Comparison of ENCODE assay signal across 26 cellular contexts in the genomic region with DNA sequence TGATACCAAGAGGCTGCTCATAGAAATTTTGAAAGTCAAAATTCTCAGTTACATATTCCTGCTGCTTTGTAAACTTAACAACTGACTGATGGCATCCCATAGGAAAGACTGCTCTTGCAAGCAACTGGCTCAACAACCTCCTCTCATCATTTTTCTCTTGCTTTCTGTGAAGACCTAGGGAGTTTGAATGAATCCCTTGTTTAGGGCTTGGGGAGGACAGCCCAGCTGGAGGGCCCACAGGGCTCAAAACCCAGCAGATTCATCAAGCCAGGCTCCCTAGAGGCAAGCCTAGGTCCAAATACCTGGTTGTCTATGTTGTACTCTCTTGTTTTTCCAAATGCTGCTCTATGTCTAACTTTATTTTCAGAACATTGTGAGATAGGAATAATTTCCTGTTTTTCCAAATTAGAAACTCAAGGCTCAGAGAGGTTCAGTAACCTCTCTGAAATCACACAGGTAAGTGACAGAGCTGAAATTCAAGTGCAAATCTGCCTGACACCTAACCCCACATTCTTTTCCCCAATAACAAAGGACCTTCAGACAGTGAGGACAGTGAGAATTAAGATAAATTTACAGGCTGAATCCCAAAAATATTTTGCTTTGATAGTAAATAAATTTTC.
DNase-seq lines count a peak whose midpoint lies in the region; ATAC-seq, FAIRE-seq and TF ChIP-seq lines count a peak whose summit lies in the region.
"Had no signal": no experiment of that assay in that cellular context is flagged by ENCODE, and none has a peak within 500 bp of the region (broad histone marks: within the 10 kb centered on the region; RNA-seq: fewer than 3 reads in every experiment).

No MANE protein-coding gene starts in this region.

- H3K4me3 Mint-ChIP-seq in endothelial cell (ENCODE audit: unreplicated experiment), result no peak overlapping the region
- H3K4me3 Mint-ChIP-seq: activated CD4-positive, alpha-beta T cell treated with anti-CD3 and anti-CD28 coated beads, Interleukin-2, amount 10 ng/mL, durations not matched to agents 7 days and 5 days; activated CD8-positive, alpha-beta memory T cell treated with anti-CD3 and anti-CD28 coated beads, Interleukin-2, amount 10 ng/mL, durations not matched to agents 7 days and 5 days; activated naive CD4-positive, alpha-beta T cell treated with anti-CD3 and anti-CD28 coated beads for 36 hours; neural crest cell; WTC11 had no signal

- FAIRE-seq in keratinocyte (lab: Jason Lieb, UNC) (no peak), RCC 7860 (lab: Jason Lieb, UNC) (no peak), frontal cortex (lab: Jason Lieb, UNC) (no peak)

- no peaks in the 10 kb centered on the region for H3K27me3 ChIP-seq in AG04450 (ENCODE audit: control insufficient read depth, insufficient read depth, low read length)
- H3K27me3 ChIP-seq in keratinocyte (ENCODE audit: control insufficient read depth, extremely low read depth, insufficient read depth, low read length), result no peaks in the 10 kb centered on the region
- H3K27me3 ChIP-seq: colonic mucosa, transverse colon had no signal

- TF ChIP-seq CTCF in AG04450 (IDR thresholded peaks at IDR 0.05; ENCODE audit: low read depth, low read length) (no peak), endothelial cell (IDR thresholded peaks at IDR 0.05; ENCODE audit: unreplicated experiment) (no peak), keratinocyte (optimal IDR thresholded peaks at IDR 0.05 in 1 of 3, IDR thresholded peaks at IDR 0.05 in 1 of 3, conservative IDR thresholded peaks at IDR 0.05 in 1 of 3; ENCODE audit: extremely low read depth in 1 of 3, insufficient read depth in 2 of 3, low read length in 3 of 3) (no peak)

- H3K36me3 Mint-ChIP-seq in endothelial cell (ENCODE audit: low read depth, unreplicated experiment), result no peaks in the 10 kb centered on the region
- H3K36me3 Mint-ChIP-seq: activated CD8-positive, alpha-beta memory T cell treated with anti-CD3 and anti-CD28 coated beads, Interleukin-2, amount 10 ng/mL, durations not matched to agents 7 days and 5 days had no signal

- H4K20me1 ChIP-seq in keratinocyte (ENCODE audit: control insufficient read depth, extremely low read depth, insufficient read depth, low read length), result no peaks in the 10 kb centered on the region

- H3K27ac ChIP-seq in AG04450 (ENCODE audit: low read depth, low read length) (peak overlapping the region; percentile 88), keratinocyte (ENCODE audit: control insufficient read depth, insufficient read depth, low read length) (peak overlapping the region; percentile 95)
- H3K27ac ChIP-seq: lower lobe of right lung, transverse colon had no signal

- H3K9ac ChIP-seq in keratinocyte (ENCODE audit: control insufficient read depth, extremely low read depth, insufficient read depth, low read length), result peak overlapping the region; percentile 71

- no peaks in the 10 kb centered on the region for H3K79me2 ChIP-seq in keratinocyte (ENCODE audit: control insufficient read depth, insufficient read depth, low read length)

- no peaks in the 10 kb centered on the region for H3K9me1 ChIP-seq in keratinocyte (ENCODE audit: control insufficient read depth, extremely low read depth, insufficient read depth, low read length)

- peaks cover 30% of the 10 kb centered on the region for H3K4me1 Mint-ChIP-seq in endothelial cell (ENCODE audit: unreplicated experiment)
- H3K4me1 Mint-ChIP-seq: activated CD4-positive, alpha-beta T cell treated with anti-CD3 and anti-CD28 coated beads, Interleukin-2, amount 10 ng/mL, durations not matched to agents 7 days and 5 days; activated CD8-positive, alpha-beta memory T cell treated with anti-CD3 and anti-CD28 coated beads, Interleukin-2, amount 10 ng/mL, durations not matched to agents 7 days and 5 days had no signal

- dilution Hi-C loops in keratinocyte (cut with MboI; ENCODE audit: extremely low pct_ligation_motif_present, low sequenced_read_pairs), result no loop called here

- DNase-seq in AG04450 (ENCODE audit: low read depth, low spot score) (no peak), RPMI7951 (ENCODE audit: low read depth) (peak; percentile 40), endothelial cell (ENCODE audit: low spot score) (no peak), keratinocyte (ENCODE audit: low read depth, low spot score) (no peak), RCC 7860 (ENCODE audit: low spot score) (no peak), frontal cortex (ENCODE audit: low spot score in 2 of 2) (no peak)
- DNase-seq: activated CD4-positive, alpha-beta T cell treated with anti-CD3 and anti-CD28 coated beads, Interleukin-2, amount 10 ng/mL, durations not matched to agents 7 days and 5 days; activated CD8-positive, alpha-beta memory T cell treated with anti-CD3 and anti-CD28 coated beads, Interleukin-2, amount 10 ng/mL, durations not matched to agents 7 days and 5 days; activated naive CD4-positive, alpha-beta T cell treated with anti-CD3 and anti-CD28 coated beads for 36 hours; activated T-cell treated with anti-CD3 and anti-CD28 coated beads, Interleukin-2, amount 50 U/mL, for 48 hours; effector memory CD4-positive, alpha-beta T cell; GOT3; head of caudate nucleus; lower lobe of right lung; NCI-H2029; NCI-H774; posterior cingulate gyrus; right cardiac atrium; stimulated activated CD4-positive, alpha-beta T cell treated with anti-CD3 and anti-CD28 coated beads, Interleukin-12 subunit alpha, Interleukin-12 subunit beta, amount 100 ng/mL, for 4 hours; stimulated activated CD4-positive, alpha-beta T cell treated with anti-CD3 and anti-CD28 coated beads, Interleukin-4, amount 100 ng/mL, for 1 hour; transverse colon had no signal

- peaks cover 3% of the 10 kb centered on the region; the same call in 1 of the 2 replicates for H3K9me3 ChIP-seq in AG04450 (ENCODE audit: control insufficient read depth, insufficient read depth, low read length)
- H3K9me3 ChIP-seq in keratinocyte (ENCODE audit: control insufficient read depth, low read depth, low read length), result peaks cover 7% of the 10 kb centered on the region
- H3K9me3 ChIP-seq: colonic mucosa, lower lobe of right lung had no signal

- H3K4me3 ChIP-seq in AG04450 (ENCODE audit: low read depth, low read length) (no peak overlapping the region), keratinocyte (ENCODE audit: control insufficient read depth in 2 of 3, extremely low read depth in 1 of 3, insufficient read depth in 2 of 3, low read depth in 1 of 3, low read length in 3 of 3) (no peak overlapping the region)
- H3K4me3 ChIP-seq: colonic mucosa, lower lobe of right lung, transverse colon had no signal

- peaks cover 2% of the 10 kb centered on the region for H3K27me3 Mint-ChIP-seq in endothelial cell (ENCODE audit: unreplicated experiment)
- H3K27me3 Mint-ChIP-seq: activated CD4-positive, alpha-beta T cell treated with anti-CD3 and anti-CD28 coated beads, Interleukin-2, amount 10 ng/mL, durations not matched to agents 7 days and 5 days; activated CD8-positive, alpha-beta memory T cell treated with anti-CD3 and anti-CD28 coated beads, Interleukin-2, amount 10 ng/mL, durations not matched to agents 7 days and 5 days had no signal

- no peaks in the 10 kb centered on the region for H3K9me3 Mint-ChIP-seq in endothelial cell (ENCODE audit: unreplicated experiment)

- peak overlapping the region; percentile 73 for H3K27ac Mint-ChIP-seq in endothelial cell (ENCODE audit: unreplicated experiment)
- H3K27ac Mint-ChIP-seq: activated CD4-positive, alpha-beta T cell treated with anti-CD3 and anti-CD28 coated beads, Interleukin-2, amount 10 ng/mL, durations not matched to agents 7 days and 5 days; activated CD8-positive, alpha-beta memory T cell treated with anti-CD3 and anti-CD28 coated beads, Interleukin-2, amount 10 ng/mL, durations not matched to agents 7 days and 5 days; activated naive CD4-positive, alpha-beta T cell treated with anti-CD3 and anti-CD28 coated beads for 36 hours; WTC11 had no signal

- CTCF ChIA-PET in AG04450 (lab: Charles Lee), result no interaction called here

- H3K4me1 ChIP-seq in keratinocyte (ENCODE audit: control insufficient read depth, extremely low read depth, insufficient read depth, low read length), result peaks cover 37% of the 10 kb centered on the region
- H3K4me1 ChIP-seq: colonic mucosa had no signal

- H3K36me3 ChIP-seq in keratinocyte (ENCODE audit: control insufficient read depth in 2 of 2, extremely low read depth in 1 of 2, insufficient read depth in 2 of 2, low read length in 2 of 2), result peaks cover 0 to 3% of the 10 kb centered on the region in 2 experiments
- H3K36me3 ChIP-seq: colonic mucosa, lower lobe of right lung, transverse colon had no signal

- POLR2A ChIA-PET in AG04450 (lab: Yijun Ruan, JAX), result no interaction called here

- H3K4me2 ChIP-seq in keratinocyte (ENCODE audit: control insufficient read depth, extremely low read depth, insufficient read depth, low read depth, low read length), result peak overlapping the region; percentile 33

- ATAC-seq in GM21529 (IDR thresholded peaks at IDR 0.05; ENCODE audit: unreplicated experiment) (no peak), GM21619 (IDR thresholded peaks at IDR 0.05; ENCODE audit: unreplicated experiment) (no peak)
- ATAC-seq: activated CD8-positive, alpha-beta memory T cell treated with anti-CD3 and anti-CD28 coated beads, Interleukin-2, amount 10 ng/mL, durations not matched to agents 7 days and 5 days; lower lobe of right lung; right cardiac atrium; WTC11 had no signal

- H2AFZ ChIP-seq in keratinocyte (ENCODE audit: control insufficient read depth, low read length), result no peak overlapping the region
